In genomic region chr5:168339151-168340140, GRCh38 we compare ENCODE assay signal across 1 cellular context.
TF ChIP-seq lines count a peak whose summit lies in the region.

No MANE protein-coding gene starts in this region.

TF ChIP-seq in GM23338, 12 proteins besides CTCF, POLR2A, EP300 and RAD21 (continued from another document):
- TF ChIP-seq, protein P1, sequence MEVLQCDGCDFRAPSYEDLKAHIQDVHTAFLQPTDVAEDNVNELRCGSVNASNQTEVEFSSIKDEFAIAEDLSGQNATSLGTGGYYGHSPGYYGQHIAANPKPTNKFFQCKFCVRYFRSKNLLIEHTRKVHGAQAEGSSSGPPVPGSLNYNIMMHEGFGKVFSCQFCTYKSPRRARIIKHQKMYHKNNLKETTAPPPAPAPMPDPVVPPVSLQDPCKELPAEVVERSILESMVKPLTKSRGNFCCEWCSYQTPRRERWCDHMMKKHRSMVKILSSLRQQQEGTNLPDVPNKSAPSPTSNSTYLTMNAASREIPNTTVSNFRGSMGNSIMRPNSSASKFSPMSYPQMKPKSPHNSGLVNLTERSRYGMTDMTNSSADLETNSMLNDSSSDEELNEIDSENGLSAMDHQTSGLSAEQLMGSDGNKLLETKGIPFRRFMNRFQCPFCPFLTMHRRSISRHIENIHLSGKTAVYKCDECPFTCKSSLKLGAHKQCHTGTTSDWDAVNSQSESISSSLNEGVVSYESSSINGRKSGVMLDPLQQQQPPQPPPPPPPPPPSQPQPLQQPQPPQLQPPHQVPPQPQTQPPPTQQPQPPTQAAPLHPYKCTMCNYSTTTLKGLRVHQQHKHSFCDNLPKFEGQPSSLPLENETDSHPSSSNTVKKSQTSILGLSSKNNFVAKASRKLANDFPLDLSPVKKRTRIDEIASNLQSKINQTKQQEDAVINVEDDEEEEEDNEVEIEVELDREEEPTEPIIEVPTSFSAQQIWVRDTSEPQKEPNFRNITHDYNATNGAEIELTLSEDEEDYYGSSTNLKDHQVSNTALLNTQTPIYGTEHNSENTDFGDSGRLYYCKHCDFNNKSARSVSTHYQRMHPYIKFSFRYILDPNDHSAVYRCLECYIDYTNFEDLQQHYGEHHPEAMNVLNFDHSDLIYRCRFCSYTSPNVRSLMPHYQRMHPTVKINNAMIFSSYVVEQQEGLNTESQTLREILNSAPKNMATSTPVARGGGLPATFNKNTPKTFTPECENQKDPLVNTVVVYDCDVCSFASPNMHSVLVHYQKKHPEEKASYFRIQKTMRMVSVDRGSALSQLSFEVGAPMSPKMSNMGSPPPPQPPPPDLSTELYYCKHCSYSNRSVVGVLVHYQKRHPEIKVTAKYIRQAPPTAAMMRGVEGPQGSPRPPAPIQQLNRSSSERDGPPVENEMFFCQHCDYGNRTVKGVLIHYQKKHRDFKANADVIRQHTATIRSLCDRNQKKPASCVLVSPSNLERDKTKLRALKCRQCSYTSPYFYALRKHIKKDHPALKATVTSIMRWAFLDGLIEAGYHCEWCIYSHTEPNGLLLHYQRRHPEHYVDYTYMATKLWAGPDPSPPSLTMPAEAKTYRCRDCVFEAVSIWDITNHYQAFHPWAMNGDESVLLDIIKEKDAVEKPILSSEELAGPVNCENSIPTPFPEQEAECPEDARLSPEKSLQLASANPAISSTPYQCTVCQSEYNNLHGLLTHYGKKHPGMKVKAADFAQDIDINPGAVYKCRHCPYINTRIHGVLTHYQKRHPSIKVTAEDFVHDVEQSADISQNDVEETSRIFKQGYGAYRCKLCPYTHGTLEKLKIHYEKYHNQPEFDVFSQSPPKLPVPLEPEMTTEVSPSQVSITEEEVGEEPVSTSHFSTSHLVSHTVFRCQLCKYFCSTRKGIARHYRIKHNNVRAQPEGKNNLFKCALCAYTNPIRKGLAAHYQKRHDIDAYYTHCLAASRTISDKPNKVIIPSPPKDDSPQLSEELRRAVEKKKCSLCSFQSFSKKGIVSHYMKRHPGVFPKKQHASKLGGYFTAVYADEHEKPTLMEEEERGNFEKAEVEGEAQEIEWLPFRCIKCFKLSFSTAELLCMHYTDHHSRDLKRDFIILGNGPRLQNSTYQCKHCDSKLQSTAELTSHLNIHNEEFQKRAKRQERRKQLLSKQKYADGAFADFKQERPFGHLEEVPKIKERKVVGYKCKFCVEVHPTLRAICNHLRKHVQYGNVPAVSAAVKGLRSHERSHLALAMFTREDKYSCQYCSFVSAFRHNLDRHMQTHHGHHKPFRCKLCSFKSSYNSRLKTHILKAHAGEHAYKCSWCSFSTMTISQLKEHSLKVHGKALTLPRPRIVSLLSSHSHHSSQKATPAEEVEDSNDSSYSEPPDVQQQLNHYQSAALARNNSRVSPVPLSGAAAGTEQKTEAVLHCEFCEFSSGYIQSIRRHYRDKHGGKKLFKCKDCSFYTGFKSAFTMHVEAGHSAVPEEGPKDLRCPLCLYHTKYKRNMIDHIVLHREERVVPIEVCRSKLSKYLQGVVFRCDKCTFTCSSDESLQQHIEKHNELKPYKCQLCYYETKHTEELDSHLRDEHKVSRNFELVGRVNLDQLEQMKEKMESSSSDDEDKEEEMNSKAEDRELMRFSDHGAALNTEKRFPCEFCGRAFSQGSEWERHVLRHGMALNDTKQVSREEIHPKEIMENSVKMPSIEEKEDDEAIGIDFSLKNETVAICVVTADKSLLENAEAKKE (CRISPR knock-in tag; IDR thresholded peaks at IDR 0.05) = no peak
- no peak for TF ChIP-seq STAT1 (IDR thresholded peaks at IDR 0.05; ENCODE audit: unreplicated experiment)
TF ChIP-seq in GM23338: peak in this region for 0.
